In genomic region chr1:58936973-58937372, GRCh38 we compare ENCODE assay signal across 17 cellular contexts.
A peak's percentile ranks its signal among the peaks of the same experiment; 100 is the strongest.
DNase-seq lines count a peak whose midpoint lies in the region; ATAC-seq, FAIRE-seq and TF ChIP-seq lines count a peak whose summit lies in the region.
"Had no signal": no experiment of that assay in that cellular context is flagged by ENCODE, and none has a peak within 500 bp of the region (broad histone marks: within the 10 kb centered on the region; RNA-seq: fewer than 3 reads in every experiment).

No MANE protein-coding gene starts in this region.

- TF ChIP-seq CTCF in esophagus muscularis mucosa (IDR thresholded peaks at IDR 0.05): no peak
- no peak for TF ChIP-seq CTCF in D721Med (IDR thresholded peaks at IDR 0.05; ENCODE audit: insufficient read depth, missing control alignments)

- peaks cover 43% of the 10 kb centered on the region for H3K4me1 Mint-ChIP-seq in activated CD4-positive, alpha-beta T cell treated with anti-CD3 and anti-CD28 coated beads, Interleukin-2, amount 10 ng/mL, durations not matched to agents 24 days and 14 days
- H3K4me1 Mint-ChIP-seq in T-helper 17 cell: peaks cover 51% of the 10 kb centered on the region
- peaks cover 32% of the 10 kb centered on the region for H3K4me1 Mint-ChIP-seq in stimulated activated memory B cell treated with anti-CD40 and anti-IgM and Interleukin-4, amounts not matched to agents 10 μg/mL and 1 μg/mL and 100 μg/mL, for 72 hours

- H3K27me3 Mint-ChIP-seq in activated CD4-positive, alpha-beta T cell treated with anti-CD3 and anti-CD28 coated beads, Interleukin-2, amount 10 ng/mL, durations not matched to agents 24 days and 14 days: no peaks in the 10 kb centered on the region
- H3K27me3 Mint-ChIP-seq in T-helper 17 cell: peaks cover 12% of the 10 kb centered on the region
- no peaks in the 10 kb centered on the region for H3K27me3 Mint-ChIP-seq in stimulated activated memory B cell treated with anti-CD40 and anti-IgM and Interleukin-4, amounts not matched to agents 10 μg/mL and 1 μg/mL and 100 μg/mL, for 72 hours

- H3K9me3 Mint-ChIP-seq in activated CD4-positive, alpha-beta T cell treated with anti-CD3 and anti-CD28 coated beads, Interleukin-2, amount 10 ng/mL, durations not matched to agents 24 days and 14 days: peaks cover 5% of the 10 kb centered on the region
- H3K9me3 Mint-ChIP-seq in stimulated activated memory B cell treated with anti-CD40 and anti-IgM and Interleukin-4, amounts not matched to agents 10 μg/mL and 1 μg/mL and 100 μg/mL, for 72 hours: no peaks in the 10 kb centered on the region

- no peak for TF ChIP-seq POLR2A in esophagus muscularis mucosa (IDR thresholded peaks at IDR 0.05; ENCODE audit: low read depth)

- peak; percentile 51 for DNase-seq in activated CD4-positive, alpha-beta T cell treated with anti-CD3 and anti-CD28 coated beads, Interleukin-2, amount 10 ng/mL, durations not matched to agents 24 days and 14 days
- no peak for DNase-seq in activated CD4-positive, alpha-beta T cell treated with anti-CD3 and anti-CD28 coated beads, Interleukin-2, amount 50 U/mL, for 4 hours
- DNase-seq in T-helper 17 cell (no peak), esophagus muscularis mucosa (ENCODE audit: extremely low spot score) (peak; percentile 53), D721Med (ENCODE audit: insufficient read length, low spot score) (no peak), germinal center (ENCODE audit: low spot score) (no peak)
- DNase-seq: 8988T, AML-193, DMS79, GM23248 had no signal

- H3K36me3 Mint-ChIP-seq in activated CD4-positive, alpha-beta T cell treated with anti-CD3 and anti-CD28 coated beads, Interleukin-2, amount 10 ng/mL, durations not matched to agents 24 days and 14 days (ENCODE audit: low read depth): peaks cover 4% of the 10 kb centered on the region
- H3K36me3 Mint-ChIP-seq in T-helper 17 cell (ENCODE audit: low read depth): no peaks in the 10 kb centered on the region
- H3K36me3 Mint-ChIP-seq in stimulated activated memory B cell treated with anti-CD40 and anti-IgM and Interleukin-4, amounts not matched to agents 10 μg/mL and 1 μg/mL and 100 μg/mL, for 72 hours: no peaks in the 10 kb centered on the region

- FAIRE-seq in D721Med (lab: Jason Lieb, UNC): no peak
- FAIRE-seq: GM12878, GM18507, H54 had no signal

- H3K4me1 ChIP-seq in esophagus muscularis mucosa: peaks cover 0 to 6% (median 2%) of the 10 kb centered on the region in 4 donors

- 91% methylated on average over 2 of the region's 2 CpGs for WGBS in esophagus muscularis mucosa

- no peaks in the 10 kb centered on the region for H3K27me3 ChIP-seq in esophagus muscularis mucosa
- H3K27me3 ChIP-seq: BLaER1 had no signal

- no peak for TF ChIP-seq EP300 in esophagus muscularis mucosa (IDR thresholded peaks at IDR 0.05)

- H3K4me3 ChIP-seq in esophagus muscularis mucosa: no peak overlapping the region
- H3K4me3 ChIP-seq: BLaER1, GM12878, GM23248 had no signal

- no peaks in the 10 kb centered on the region for H3K36me3 ChIP-seq in esophagus muscularis mucosa
- H3K36me3 ChIP-seq: BLaER1 had no signal

- ATAC-seq in T-helper 17 cell: no peak
- no peak for ATAC-seq in stimulated activated memory B cell treated with anti-CD40 and anti-IgM and Interleukin-4, amounts not matched to agents 10 μg/mL and 1 μg/mL and 100 μg/mL, for 72 hours
- ATAC-seq: GM12878, HCT116 had no signal

- H3K27ac ChIP-seq in esophagus muscularis mucosa (replicated peaks in 1 of 4): no peak overlapping the region
- H3K27ac ChIP-seq: BLaER1, GM23248, HL-60 had no signal

- intact Hi-C loops in activated CD4-positive, alpha-beta T cell treated with anti-CD3 and anti-CD28 coated beads, Interleukin-2, amount 10 ng/mL, durations not matched to agents 24 days and 14 days (cut with micrococcal nuclease): no loop called here
- intact Hi-C loops in esophagus muscularis mucosa (cut with DNase I): no loop called here

- no peak overlapping the region for H3K4me3 Mint-ChIP-seq in activated CD4-positive, alpha-beta T cell treated with anti-CD3 and anti-CD28 coated beads, Interleukin-2, amount 10 ng/mL, durations not matched to agents 24 days and 14 days
- no peak overlapping the region for H3K4me3 Mint-ChIP-seq in T-helper 17 cell
- no peak overlapping the region for H3K4me3 Mint-ChIP-seq in stimulated activated memory B cell treated with anti-CD40 and anti-IgM and Interleukin-4, amounts not matched to agents 10 μg/mL and 1 μg/mL and 100 μg/mL, for 72 hours

- H3K9me3 ChIP-seq in T-helper 17 cell (ENCODE audit: control insufficient read depth, low read length, poor library complexity, severe bottlenecking) (no peaks in the 10 kb centered on the region), esophagus muscularis mucosa (no peaks in the 10 kb centered on the region)
- H3K9me3 ChIP-seq: BLaER1 had no signal

- no peak overlapping the region for H3K27ac Mint-ChIP-seq in activated CD4-positive, alpha-beta T cell treated with anti-CD3 and anti-CD28 coated beads, Interleukin-2, amount 10 ng/mL, durations not matched to agents 24 days and 14 days
- peak overlapping the region; percentile 70 for H3K27ac Mint-ChIP-seq in T-helper 17 cell
- H3K27ac Mint-ChIP-seq in stimulated activated memory B cell treated with anti-CD40 and anti-IgM and Interleukin-4, amounts not matched to agents 10 μg/mL and 1 μg/mL and 100 μg/mL, for 72 hours: peak overlapping the region; percentile 35

Comparison
In these comparisons a context has a peak if more than half of its experiments do, and no peak if none do; other contexts are left out.
1. DNase-seq: peak in activated CD4-positive, alpha-beta T cell treated with anti-CD3 and anti-CD28 coated beads, Interleukin-2, amount 10 ng/mL, durations not matched to agents 24 days and 14 days (single experiment) and esophagus muscularis mucosa (single experiment); none in activated CD4-positive, alpha-beta T cell treated with anti-CD3 and anti-CD28 coated beads, Interleukin-2, amount 50 U/mL, for 4 hours (0 of 2), T-helper 17 cell (0 of 3), D721Med (single experiment) and germinal center (single experiment).